In the genomic region with DNA sequence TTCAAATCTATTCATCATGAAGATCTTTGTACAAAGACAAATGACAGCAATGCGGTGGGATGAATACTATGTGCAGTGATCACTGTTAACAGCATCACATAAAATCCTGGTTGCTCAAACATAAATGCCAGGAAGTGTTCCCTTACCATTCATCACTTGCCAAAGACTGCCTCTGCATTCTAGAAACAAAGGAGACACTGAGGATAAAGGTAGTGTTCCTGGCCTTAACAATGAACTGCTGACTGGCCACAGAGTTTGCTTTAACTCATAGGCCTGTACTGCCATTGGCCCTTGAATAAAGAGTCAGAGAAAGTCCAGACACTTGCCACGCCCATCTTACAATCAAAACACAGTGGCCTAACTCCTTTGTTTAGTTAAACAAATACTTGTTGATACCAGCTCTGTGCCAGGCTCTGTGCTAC, we compare ENCODE assay signal across 13 cellular contexts. TPM values are rescaled to one million over a fixed set of nuclear protein-coding genes. Genes with fewer than 3 reads are reported as not detected.
DNase-seq lines count a peak whose midpoint lies in the region; ATAC-seq and TF ChIP-seq lines count a peak whose summit lies in the region.
"Had no signal": no experiment of that assay in that cellular context is flagged by ENCODE, and none has a peak within 500 bp of the region (broad histone marks: within the 10 kb centered on the region; RNA-seq: fewer than 3 reads in every experiment).

No MANE protein-coding gene starts in this region.

- no peaks in the 10 kb centered on the region for H3K27me3 Mint-ChIP-seq in CD8-positive, alpha-beta T cell (ENCODE audit: low read depth)
- H3K27me3 Mint-ChIP-seq: activated CD4-positive, alpha-beta memory T cell treated with anti-CD3 and anti-CD28 coated beads for 36 hours; activated naive CD4-positive, alpha-beta T cell treated with anti-CD3 and anti-CD28 coated beads, Interleukin-2, amount 50 U/mL, for 24 hours had no signal

- H3K27me3 ChIP-seq in SJCRH30 (no peaks in the 10 kb centered on the region), iPS-18a (ENCODE audit: control insufficient read depth, insufficient read depth, low read length) (no peaks in the 10 kb centered on the region), testis (no peaks in the 10 kb centered on the region)
- H3K27me3 ChIP-seq in CD8-positive, alpha-beta T cell (ENCODE audit: insufficient read depth, low read length), result no peaks in the 10 kb centered on the region

- WGBS in testis, 2 donors, result 89 to 96% methylated on average over 2 of the region's 2 CpGs

- no peak for TF ChIP-seq POLR2A in testis (IDR thresholded peaks at IDR 0.05)

- no peak overlapping the region for H3K4me3 Mint-ChIP-seq in CD8-positive, alpha-beta T cell
- H3K4me3 Mint-ChIP-seq: activated CD4-positive, alpha-beta memory T cell treated with anti-CD3 and anti-CD28 coated beads for 36 hours; activated naive CD4-positive, alpha-beta T cell treated with anti-CD3 and anti-CD28 coated beads, Interleukin-2, amount 50 U/mL, for 24 hours; neural crest cell had no signal

- H3K4me3 ChIP-seq in SJCRH30 (no peak overlapping the region), iPS-18a (ENCODE audit: low read length) (no peak overlapping the region), testis (no peak overlapping the region)
- H3K4me3 ChIP-seq in CD8-positive, alpha-beta T cell (ENCODE audit: low read depth, low read length), result no peak overlapping the region

- no peaks in the 10 kb centered on the region for H3K9me3 Mint-ChIP-seq in CD8-positive, alpha-beta T cell
- H3K9me3 Mint-ChIP-seq: activated CD4-positive, alpha-beta memory T cell treated with anti-CD3 and anti-CD28 coated beads for 36 hours; activated naive CD4-positive, alpha-beta T cell treated with anti-CD3 and anti-CD28 coated beads, Interleukin-2, amount 50 U/mL, for 24 hours; neural crest cell had no signal

- CTCF ChIA-PET in CD8-positive, alpha-beta T cell (lab: Charles Lee), result interaction anchor here (1.2 kb wide), 1 partner anchor 176 kb away, joined by 3 read pairs; no protein-coding TSS in a partner anchor

- H3K27ac Mint-ChIP-seq in CD8-positive, alpha-beta T cell, result no peak overlapping the region
- H3K27ac Mint-ChIP-seq: activated CD4-positive, alpha-beta memory T cell treated with anti-CD3 and anti-CD28 coated beads for 36 hours; activated naive CD4-positive, alpha-beta T cell treated with anti-CD3 and anti-CD28 coated beads, Interleukin-2, amount 50 U/mL, for 24 hours had no signal

- H3K27ac ChIP-seq in SJCRH30, result peak overlapping the region; percentile 7; the same call in 1 of the 2 replicates
- H3K27ac ChIP-seq in iPS-18a (ENCODE audit: low read length), result peak overlapping the region; percentile 10
- no peak overlapping the region for H3K27ac ChIP-seq in testis
- no peak overlapping the region for H3K27ac ChIP-seq in CD8-positive, alpha-beta T cell (ENCODE audit: low read depth, low read length)
- H3K27ac ChIP-seq: HL-60 had no signal

- ATAC-seq in CD8-positive, alpha-beta T cell, result no peak
- ATAC-seq: stimulated activated naive CD8-positive, alpha-beta T cell treated with anti-CD3 and anti-CD28 coated beads, Interleukin-15, Interleukin-2, amounts not matched to agents 100 U/mL and 50 U/mL, for 24 hours had no signal

- peaks cover 40% of the 10 kb centered on the region for H3K4me1 ChIP-seq in SJCRH30
- H3K4me1 ChIP-seq in iPS-18a (ENCODE audit: control insufficient read depth, low read depth, low read length), result peaks cover 7% of the 10 kb centered on the region
- no peaks in the 10 kb centered on the region for H3K4me1 ChIP-seq in testis
- H3K4me1 ChIP-seq in CD8-positive, alpha-beta T cell (ENCODE audit: insufficient read depth, low read length), result no peaks in the 10 kb centered on the region

- no peaks in the 10 kb centered on the region for H3K4me1 Mint-ChIP-seq in CD8-positive, alpha-beta T cell (ENCODE audit: low read depth)

- peaks cover 43% of the 10 kb centered on the region for H3K36me3 Mint-ChIP-seq in CD8-positive, alpha-beta T cell

- no peak for TF ChIP-seq CTCF in testis (IDR thresholded peaks at IDR 0.05)
- no peak for TF ChIP-seq CTCF in CD8-positive, alpha-beta T cell (IDR thresholded peaks at IDR 0.05)

- H3K9ac ChIP-seq in iPS-18a (ENCODE audit: low read length), result no peak overlapping the region

- peaks cover 27% of the 10 kb centered on the region for H3K36me3 ChIP-seq in SJCRH30
- H3K36me3 ChIP-seq in iPS-18a (ENCODE audit: control insufficient read depth, low read depth, low read length), result no peaks in the 10 kb centered on the region
- no peaks in the 10 kb centered on the region for H3K36me3 ChIP-seq in testis (ENCODE audit: low read depth, missing control alignments)
- peaks cover 19% of the 10 kb centered on the region for H3K36me3 ChIP-seq in CD8-positive, alpha-beta T cell (ENCODE audit: insufficient read depth, low read length)

- DNase-seq in SIG-M5 treated with dmso at 0.1 percent for 504 hours (lab: John Stamatoyannopoulos, UW; ENCODE audit: unreplicated experiment) (peak; percentile 19), SIG-M5 (lab: John Stamatoyannopoulos, UW) (no peak), SJCRH30 (no peak), mesenteric fat pad (ENCODE audit: low spot score) (no peak), testis (no peak), GM19240 (ENCODE audit: insufficient read length, low spot score) (no peak)
- DNase-seq in CD8-positive, alpha-beta T cell, result no peak
- DNase-seq: activated CD4-positive, alpha-beta memory T cell treated with anti-CD3 and anti-CD28 coated beads for 36 hours; stimulated activated naive CD8-positive, alpha-beta T cell treated with anti-CD3 and anti-CD28 coated beads, Interleukin-15, Interleukin-2, amounts not matched to agents 100 U/mL and 50 U/mL, for 24 hours had no signal

- H3K9me3 ChIP-seq in SJCRH30 (replicated peaks) (no peaks in the 10 kb centered on the region), iPS-18a (ENCODE audit: control insufficient read depth, low read depth, low read length) (no peaks in the 10 kb centered on the region), testis (no peaks in the 10 kb centered on the region)
- no peaks in the 10 kb centered on the region for H3K9me3 ChIP-seq in CD8-positive, alpha-beta T cell (ENCODE audit: low read length)

- POLR2A ChIA-PET in CD8-positive, alpha-beta T cell (lab: Charles Lee), result no interaction called here

- intact Hi-C loops in testis (cut with DNase I; ENCODE audit: low total_unique reads), result no loop called here
- intact Hi-C loops in CD8-positive, alpha-beta T cell (cut with DNase I, micrococcal nuclease), result no loop called here

RNA-seq across cellular contexts. Expression of a gene that starts 29.5 kb away (rescaled TPM):
- total RNA-seq in SJCRH30 (2014; rRNA removed; shearing (Covaris generic)), result 27.5 and 31.3 TPM in 2 replicates
- total RNA-seq in mesenteric fat pad (18.0 TPM), testis (10 to 100 TPM; 59.0 to 89.4 TPM)
- 56.1 TPM for polyA plus RNA-seq in testis (ENCODE audit: insufficient read depth, low read depth, low replicate concordance)
- 10 to 100 TPM; 27.1 to 30.5 TPM for total RNA-seq in CD8-positive, alpha-beta T cell

RNA-seq across cellular contexts. Expression of a gene that starts 29.8 kb away (rescaled TPM):
- 52.7 and 56.5 TPM in 2 replicates for total RNA-seq in SJCRH30 (2014; rRNA removed; shearing (Covaris generic))
- total RNA-seq in mesenteric fat pad, result 35.4 TPM
- total RNA-seq in testis, result 10 to 100 TPM; 67.1 to 68.9 TPM
- 90.9 TPM for polyA plus RNA-seq in testis (ENCODE audit: insufficient read depth, low read depth, low replicate concordance)
- 10 to 100 TPM; 12.4 to 15.0 TPM for total RNA-seq in CD8-positive, alpha-beta T cell

Comparison
In these comparisons a context has a peak if more than half of its experiments do, and no peak if none do; other contexts are left out.
1. H3K27ac ChIP-seq: peak in SJCRH30 (single experiment) and iPS-18a (single experiment); none in testis (0 of 2) and CD8-positive, alpha-beta T cell (single experiment).